16 cellular contexts compared by ENCODE assay signal in the genomic region with DNA sequence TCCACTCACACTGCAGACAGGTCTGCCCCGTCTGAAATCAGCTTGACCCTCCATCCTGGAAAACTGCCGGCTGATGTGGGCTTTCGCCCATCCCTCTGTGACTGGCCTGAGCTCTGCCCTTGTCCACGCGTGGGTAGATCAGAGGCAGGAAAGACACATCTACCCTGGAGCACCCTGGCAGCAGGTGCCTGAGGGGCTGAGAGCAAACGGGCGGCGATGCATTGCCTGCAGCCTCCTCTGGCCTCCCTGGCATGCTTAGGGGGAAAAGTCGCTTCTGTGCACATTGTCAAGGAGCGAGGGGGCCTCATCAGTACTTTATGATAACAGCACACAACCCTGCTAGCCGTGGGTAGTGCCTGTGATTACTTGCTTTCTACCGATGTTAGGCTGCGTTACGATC.
A peak's percentile ranks its signal among the peaks of the same experiment; 100 is the strongest.
DNase-seq lines count a peak whose midpoint lies in the region; ATAC-seq and TF ChIP-seq lines count a peak whose summit lies in the region.
"Had no signal": no experiment of that assay in that cellular context is flagged by ENCODE, and none has a peak within 500 bp of the region (broad histone marks: within the 10 kb centered on the region; RNA-seq: fewer than 3 reads in every experiment).

No MANE protein-coding gene starts in this region.

- no peaks in the 10 kb centered on the region for H3K27me3 ChIP-seq in upper lobe of right lung

- DNase-seq in ecto neural progenitor cell (ENCODE audit: low spot score) (peak; percentile 31), glutamatergic neuron (no peak), mesenteric fat pad (ENCODE audit: low spot score) (peak; percentile 78), upper lobe of right lung (peak; percentile 20), GM19238 (ENCODE audit: insufficient read length, low spot score) (no peak), GDM1 (lab: John Stamatoyannopoulos, UW) (no peak), RPMI8226 (no peak)
- DNase-seq: C1 segment of cervical spinal cord; Calu3; CD4-positive, alpha-beta memory T cell; COR-L47; DMS53; DMS79 treated with DMSO at 0.1 percent for 48 hours; GM23248; H7 had no signal

- ATAC-seq in upper lobe of right lung: no peak
- ATAC-seq: HCT116 had no signal

- TF ChIP-seq CTCF in glutamatergic neuron (IDR thresholded peaks at IDR 0.05; ENCODE audit: partially characterized antibody, unreplicated experiment) (no peak), upper lobe of right lung (IDR thresholded peaks at IDR 0.05) (no peak)

- H3K4me1 Mint-ChIP-seq in glutamatergic neuron (ENCODE audit: low read depth, unreplicated experiment): peaks cover 54% of the 10 kb centered on the region

- H3K36me3 ChIP-seq in upper lobe of right lung: no peaks in the 10 kb centered on the region

- no peak overlapping the region for H3K4me3 ChIP-seq in upper lobe of right lung
- H3K4me3 ChIP-seq: GM23248 had no signal

- H3K4me3 Mint-ChIP-seq in glutamatergic neuron (ENCODE audit: unreplicated experiment): peak overlapping the region; percentile 46
- H3K4me3 Mint-ChIP-seq: CD4-positive, alpha-beta memory T cell had no signal

- peaks cover 18% of the 10 kb centered on the region for H3K9me3 Mint-ChIP-seq in glutamatergic neuron (ENCODE audit: unreplicated experiment)
- H3K9me3 Mint-ChIP-seq: CD4-positive, alpha-beta memory T cell had no signal

- no peaks in the 10 kb centered on the region for H3K4me1 ChIP-seq in upper lobe of right lung

- H3K27me3 Mint-ChIP-seq in glutamatergic neuron (ENCODE audit: unreplicated experiment): peaks cover 12% of the 10 kb centered on the region

- no peak overlapping the region for H3K27ac ChIP-seq in upper lobe of right lung
- H3K27ac ChIP-seq: GM23248 had no signal

- intact Hi-C loops in upper lobe of right lung (cut with DNase I): no loop called here

- H3K9me3 ChIP-seq in upper lobe of right lung: no peaks in the 10 kb centered on the region

- peaks cover 10% of the 10 kb centered on the region for H3K36me3 Mint-ChIP-seq in glutamatergic neuron (ENCODE audit: unreplicated experiment)
- H3K36me3 Mint-ChIP-seq: CD4-positive, alpha-beta memory T cell had no signal

- peak overlapping the region; percentile 38 for H3K27ac Mint-ChIP-seq in glutamatergic neuron (ENCODE audit: unreplicated experiment)

Comparison
In these comparisons a context has a peak if more than half of its experiments do, and no peak if none do; other contexts are left out.
1. DNase-seq: peak in ecto neural progenitor cell (single experiment), mesenteric fat pad (single experiment) and upper lobe of right lung (single experiment); none in glutamatergic neuron (single experiment), GM19238 (single experiment), GDM1 (single experiment) and RPMI8226 (single experiment).